ENCODE assay signal across 19 cellular contexts in genomic region chr2:238280083-238280816, GRCh38. TPM values are rescaled to one million over a fixed set of nuclear protein-coding genes. Genes with fewer than 3 reads are reported as not detected.
DNase-seq lines count a peak whose midpoint lies in the region; ATAC-seq, FAIRE-seq and TF ChIP-seq lines count a peak whose summit lies in the region.
"Had no signal": no experiment of that assay in that cellular context is flagged by ENCODE, and none has a peak within 500 bp of the region (broad histone marks: within the 10 kb centered on the region; RNA-seq: fewer than 3 reads in every experiment).

No MANE protein-coding gene starts in this region.

- no peak overlapping the region for H3K9ac ChIP-seq in kidney (ENCODE audit: low read length in 2 of 2)
- H3K9ac ChIP-seq: GM23248, SK-N-SH had no signal

- H3K79me2 ChIP-seq in osteoblast (ENCODE audit: insufficient read depth, low read length): peaks cover 22% of the 10 kb centered on the region

- H4K20me1 ChIP-seq in osteoblast (ENCODE audit: insufficient read depth, low read length): peaks cover 8% of the 10 kb centered on the region

- H3K4me3 ChIP-seq in kidney (ENCODE audit: low read length in 2 of 2) (no peak overlapping the region), osteoblast (ENCODE audit: insufficient read depth, low read length) (no peak overlapping the region)
- H3K4me3 ChIP-seq: GM23248, K562 had no signal

- no peak overlapping the region for H3K4me2 ChIP-seq in osteoblast (ENCODE audit: insufficient read depth, low read length)
- H3K4me2 ChIP-seq: SK-N-SH had no signal

- H3K9me3 ChIP-seq in kidney (ENCODE audit: control insufficient read depth in 1 of 2, low read length in 2 of 2): no peaks in the 10 kb centered on the region
- no peaks in the 10 kb centered on the region for H3K9me3 ChIP-seq in osteoblast (ENCODE audit: low read depth, low read length)
- H3K9me3 ChIP-seq: BE2C, SK-N-SH had no signal

- H3K4me1 ChIP-seq in kidney (ENCODE audit: control insufficient read depth in 1 of 2, insufficient read depth in 1 of 2, low read depth in 1 of 2, low read length in 2 of 2): peaks cover 14 to 22% of the 10 kb centered on the region in 2 donors
- peaks cover 3% of the 10 kb centered on the region for H3K4me1 ChIP-seq in osteoblast (ENCODE audit: insufficient read depth, low read length)
- H3K4me1 ChIP-seq: BE2C had no signal

- H3K27ac ChIP-seq in kidney (ENCODE audit: low read depth in 2 of 2, low read length in 2 of 2) (no peak overlapping the region), osteoblast (ENCODE audit: low read depth, low read length) (no peak overlapping the region), caudate nucleus (ENCODE audit: low read depth, low read length) (no peak overlapping the region)
- H3K27ac ChIP-seq: GM23248 had no signal

- DNase-seq in left ventricle myocardium superior (peak; percentile 15), Right ventricle myocardium superior (no peak), kidney (peak; percentile 26), osteoblast (ENCODE audit: insufficient read length, low spot score, missing footprints) (peak; percentile 2), DMS114 treated with DMSO at 0.1 percent for 48 hours (lab: John Stamatoyannopoulos, UW; ENCODE audit: unreplicated experiment) (no peak), HK-2 (ENCODE audit: unreplicated experiment) (no peak), caudate nucleus (lab: John Stamatoyannopoulos, UW) (no peak)
- DNase-seq: BE2C; DND-41; GM23248; NCI-H1105; NCI-H748 treated with DMSO at 0.1 percent for 48 hours; NK-92 treated with Interleukin-12 subunit alpha and Interleukin-12 subunit beta, amount 100 ng/mL, for 24 hours; SHP77 treated with DMSO at 0.1 percent for 48 hours; SK-N-SH had no signal

- FAIRE-seq in kidney (lab: Jason Lieb, UNC): no peak
- FAIRE-seq: A204.1, K562 had no signal

- peaks cover 13 to 24% of the 10 kb centered on the region in 2 donors for H3K36me3 ChIP-seq in kidney (ENCODE audit: control insufficient read depth in 1 of 2, insufficient read depth in 2 of 2, low read length in 2 of 2)
- H3K36me3 ChIP-seq in osteoblast (ENCODE audit: insufficient read depth, low read length): peaks cover 9% of the 10 kb centered on the region

- H2AFZ ChIP-seq in osteoblast (ENCODE audit: low read length): no peak overlapping the region
- H2AFZ ChIP-seq: GM23248 had no signal

- H3K27me3 ChIP-seq in osteoblast (ENCODE audit: insufficient read depth, low read length): no peaks in the 10 kb centered on the region
- H3K27me3 ChIP-seq: BE2C had no signal

- intact Hi-C loops in left ventricle myocardium superior (cut with micrococcal nuclease): no loop called here
- intact Hi-C loops in Right ventricle myocardium superior (cut with DNase I): no loop called here
- intact Hi-C loops in kidney (cut with DNase I): no loop called here

- TF ChIP-seq CTCF in kidney (IDR thresholded peaks at IDR 0.05; ENCODE audit: borderline replicate concordance, extremely low read depth, insufficient read depth) (no peak), osteoblast (IDR thresholded peaks at IDR 0.05; ENCODE audit: extremely low read depth, low read depth, low read length) (no peak)

- ATAC-seq in left ventricle myocardium superior: no peak
- ATAC-seq in Right ventricle myocardium superior (ENCODE audit: poor library complexity): no peak
- no peak for ATAC-seq in HG03139 (IDR thresholded peaks at IDR 0.05; ENCODE audit: unreplicated experiment)
- ATAC-seq: HCT116, K562 had no signal

RNA-seq across cellular contexts. Expression of gene PER2, which starts 8.2 kb away (rescaled TPM):
- 4.5 TPM for total RNA-seq in left ventricle myocardium superior
- 3.6 TPM for total RNA-seq in Right ventricle myocardium superior
- total RNA-seq in kidney: 28.4 TPM
- 1.8 TPM for polyA plus RNA-seq in kidney (ENCODE audit: insufficient read depth, low read depth, low replicate concordance)
- 7.4 and 9.4 TPM in 2 replicates for total RNA-seq in osteoblast

RNA-seq across cellular contexts. Expression of gene TRAF3IP1, which starts 40.1 kb away (rescaled TPM):
- 13.8 TPM for total RNA-seq in left ventricle myocardium superior
- total RNA-seq in Right ventricle myocardium superior: 13.6 TPM
- 24.2 TPM for total RNA-seq in kidney
- 6.4 TPM for polyA plus RNA-seq in kidney (ENCODE audit: insufficient read depth, low read depth, low replicate concordance)
- 7.6 and 8.5 TPM in 2 replicates for total RNA-seq in osteoblast

RNA-seq across cellular contexts. Expression of gene HES6, which starts 40.4 kb away (rescaled TPM):
- total RNA-seq in left ventricle myocardium superior (2.7 TPM), Right ventricle myocardium superior (2.5 TPM), kidney (5.2 TPM), osteoblast (1.8 and 4.0 TPM in 2 replicates)
- polyA plus RNA-seq in kidney (ENCODE audit: insufficient read depth, low read depth, low replicate concordance): 5.5 TPM

Comparison
In these comparisons a context has a peak if more than half of its experiments do, and no peak if none do; other contexts are left out.
1. DNase-seq: peak in left ventricle myocardium superior (single experiment), kidney (single experiment) and osteoblast (single experiment); none in Right ventricle myocardium superior (single experiment), DMS114 treated with DMSO at 0.1 percent for 48 hours (single experiment), HK-2 (single experiment) and caudate nucleus (0 of 61).